Comparison of ENCODE assay signal across 1 cellular context in the genomic region with DNA sequence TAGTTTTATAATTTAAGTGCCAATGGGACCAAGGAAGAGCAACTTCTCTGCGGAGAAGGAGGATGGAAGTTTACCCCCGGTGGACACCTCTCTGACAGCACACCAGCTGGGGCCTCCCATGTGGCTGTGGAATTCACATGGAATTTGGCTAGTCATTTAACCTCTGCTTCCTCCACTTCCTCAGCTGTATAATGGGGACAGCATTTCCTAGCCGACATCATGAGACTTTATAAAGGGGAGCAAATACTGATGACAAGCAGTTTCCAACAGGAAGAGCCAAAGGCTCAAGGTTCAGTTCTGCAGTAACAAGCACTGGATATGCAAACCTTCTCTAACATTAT.
A peak's percentile ranks its signal among the peaks of the same experiment; 100 is the strongest.
TF ChIP-seq lines count a peak whose summit lies in the region.

No MANE protein-coding gene starts in this region.

TF ChIP-seq in HepG2, 621 proteins besides CTCF, POLR2A, EP300 and RAD21 (continued from another document and continues in another):
- TF ChIP-seq FOXK1 (CRISPR knock-in tag; IDR thresholded peaks at IDR 0.05; ENCODE audit: borderline replicate concordance, low read depth), result peak; percentile 15; the same call in 1 of the 2 replicates
- TF ChIP-seq ZNF605 (CRISPR knock-in tag; IDR thresholded peaks at IDR 0.05), result 0 out of 2 replicates have a peak, but pooled peaks have one; percentile 31
- TF ChIP-seq, protein P1, sequence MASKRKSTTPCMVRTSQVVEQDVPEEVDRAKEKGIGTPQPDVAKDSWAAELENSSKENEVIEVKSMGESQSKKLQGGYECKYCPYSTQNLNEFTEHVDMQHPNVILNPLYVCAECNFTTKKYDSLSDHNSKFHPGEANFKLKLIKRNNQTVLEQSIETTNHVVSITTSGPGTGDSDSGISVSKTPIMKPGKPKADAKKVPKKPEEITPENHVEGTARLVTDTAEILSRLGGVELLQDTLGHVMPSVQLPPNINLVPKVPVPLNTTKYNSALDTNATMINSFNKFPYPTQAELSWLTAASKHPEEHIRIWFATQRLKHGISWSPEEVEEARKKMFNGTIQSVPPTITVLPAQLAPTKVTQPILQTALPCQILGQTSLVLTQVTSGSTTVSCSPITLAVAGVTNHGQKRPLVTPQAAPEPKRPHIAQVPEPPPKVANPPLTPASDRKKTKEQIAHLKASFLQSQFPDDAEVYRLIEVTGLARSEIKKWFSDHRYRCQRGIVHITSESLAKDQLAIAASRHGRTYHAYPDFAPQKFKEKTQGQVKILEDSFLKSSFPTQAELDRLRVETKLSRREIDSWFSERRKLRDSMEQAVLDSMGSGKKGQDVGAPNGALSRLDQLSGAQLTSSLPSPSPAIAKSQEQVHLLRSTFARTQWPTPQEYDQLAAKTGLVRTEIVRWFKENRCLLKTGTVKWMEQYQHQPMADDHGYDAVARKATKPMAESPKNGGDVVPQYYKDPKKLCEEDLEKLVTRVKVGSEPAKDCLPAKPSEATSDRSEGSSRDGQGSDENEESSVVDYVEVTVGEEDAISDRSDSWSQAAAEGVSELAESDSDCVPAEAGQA (IDR thresholded peaks at IDR 0.05; ENCODE audit: low read depth), result no peak
- TF ChIP-seq, protein P1 (CRISPR knock-in tag; IDR thresholded peaks at IDR 0.05; ENCODE audit: borderline replicate concordance), result no peak
- TF ChIP-seq RBAK (CRISPR knock-in tag; IDR thresholded peaks at IDR 0.05), result no peak
- TF ChIP-seq CEBPB (IDR thresholded peaks at IDR 0.05; ENCODE audit: borderline replicate concordance, low read depth, low read length), result no peak
- TF ChIP-seq NR2C2 (CRISPR knock-in tag; IDR thresholded peaks at IDR 0.05; ENCODE audit: borderline replicate concordance), result no peak
- no peak for TF ChIP-seq FOSL1 (CRISPR knock-in tag; IDR thresholded peaks at IDR 0.05; ENCODE audit: borderline replicate concordance)
- TF ChIP-seq RORA (CRISPR knock-in tag; IDR thresholded peaks at IDR 0.05), result no peak
- TF ChIP-seq ZKSCAN1 (IDR thresholded peaks at IDR 0.05; ENCODE audit: low read length), result no peak
- TF ChIP-seq KDM1A (CRISPR knock-in tag; IDR thresholded peaks at IDR 0.05), result peak; percentile 98
- no peak for TF ChIP-seq ZFP36 (IDR thresholded peaks at IDR 0.05; ENCODE audit: borderline replicate concordance, low read depth, low read length, partially characterized antibody)
- TF ChIP-seq ZNF383 (CRISPR knock-in tag; IDR thresholded peaks at IDR 0.05; ENCODE audit: borderline replicate concordance), result 0 out of 2 replicates have a peak, but pooled peaks have one; percentile 3
- TF ChIP-seq ZNF274 (CRISPR knock-in tag; IDR thresholded peaks at IDR 0.05), result no peak
- no peak for TF ChIP-seq FOXJ3 (CRISPR knock-in tag; IDR thresholded peaks at IDR 0.05; ENCODE audit: borderline replicate concordance)
- peak; percentile 46 to 71; a peak in 3 of 4 replicates for TF ChIP-seq MAFK (conservative IDR thresholded peaks at IDR 0.05 in 1 of 2, IDR thresholded peaks at IDR 0.05 in 1 of 2; ENCODE audit: low read length in 2 of 2)
- TF ChIP-seq SAP130 (CRISPR knock-in tag; IDR thresholded peaks at IDR 0.05; ENCODE audit: low read depth), result peak; percentile 48
- peak; percentile 78 for TF ChIP-seq TEAD3 (CRISPR knock-in tag; optimal IDR thresholded peaks at IDR 0.05; ENCODE audit: borderline replicate concordance)
- no peak for TF ChIP-seq ZNF460 (CRISPR knock-in tag; IDR thresholded peaks at IDR 0.05; ENCODE audit: borderline replicate concordance)
- 0 out of 2 replicates have a peak, but pooled peaks have one; percentile 31 for TF ChIP-seq ZNF205 (CRISPR knock-in tag; IDR thresholded peaks at IDR 0.05)
- no peak for TF ChIP-seq ZNF296 (CRISPR knock-in tag; conservative IDR thresholded peaks at IDR 0.05)
- no peak for TF ChIP-seq FOXC1 (CRISPR knock-in tag; IDR thresholded peaks at IDR 0.05; ENCODE audit: borderline replicate concordance)
- no peak for TF ChIP-seq ZNF547 (CRISPR knock-in tag; IDR thresholded peaks at IDR 0.05)
- no peak for TF ChIP-seq ZNF646 (CRISPR knock-in tag; IDR thresholded peaks at IDR 0.05)
- peak; percentile 21; the same call in 1 of the 2 replicates for TF ChIP-seq ELF1 (CRISPR knock-in tag; IDR thresholded peaks at IDR 0.05)
- no peak for TF ChIP-seq ZNF7 (CRISPR knock-in tag; IDR thresholded peaks at IDR 0.05)
- no peak for TF ChIP-seq MAZ (IDR thresholded peaks at IDR 0.05; ENCODE audit: borderline replicate concordance, low read depth, low read length)
- TF ChIP-seq MAZ (CRISPR knock-in tag; IDR thresholded peaks at IDR 0.05; ENCODE audit: low read depth), result no peak
- no peak for TF ChIP-seq ZNF841 (CRISPR knock-in tag; IDR thresholded peaks at IDR 0.05; ENCODE audit: borderline replicate concordance)
- no peak for TF ChIP-seq TFE3 (CRISPR knock-in tag; IDR thresholded peaks at IDR 0.05)
- TF ChIP-seq ZNF572 (CRISPR knock-in tag; IDR thresholded peaks at IDR 0.05), result no peak
- TF ChIP-seq, protein P2, sequence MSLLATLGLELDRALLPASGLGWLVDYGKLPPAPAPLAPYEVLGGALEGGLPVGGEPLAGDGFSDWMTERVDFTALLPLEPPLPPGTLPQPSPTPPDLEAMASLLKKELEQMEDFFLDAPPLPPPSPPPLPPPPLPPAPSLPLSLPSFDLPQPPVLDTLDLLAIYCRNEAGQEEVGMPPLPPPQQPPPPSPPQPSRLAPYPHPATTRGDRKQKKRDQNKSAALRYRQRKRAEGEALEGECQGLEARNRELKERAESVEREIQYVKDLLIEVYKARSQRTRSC (CRISPR knock-in tag; IDR thresholded peaks at IDR 0.05; ENCODE audit: low read depth), result no peak
- TF ChIP-seq ESRRA (CRISPR knock-in tag; IDR thresholded peaks at IDR 0.05; ENCODE audit: low read depth), result no peak
- no peak for TF ChIP-seq NFE2L1 (CRISPR knock-in tag; IDR thresholded peaks at IDR 0.05; ENCODE audit: borderline replicate concordance)
- no peak for TF ChIP-seq ATM (IDR thresholded peaks at IDR 0.05; ENCODE audit: borderline replicate concordance)
- TF ChIP-seq SPEN (CRISPR knock-in tag; IDR thresholded peaks at IDR 0.05; ENCODE audit: low read depth), result no peak
- TF ChIP-seq HDAC1 (CRISPR knock-in tag; IDR thresholded peaks at IDR 0.05), result peak; percentile 34; the same call in 1 of the 2 replicates
- TF ChIP-seq ZBTB3 (CRISPR knock-in tag; IDR thresholded peaks at IDR 0.05; ENCODE audit: borderline replicate concordance, low read depth), result no peak
- no peak for TF ChIP-seq KAT2B (IDR thresholded peaks at IDR 0.05; ENCODE audit: borderline replicate concordance, low read depth, low read length)
- no peak for TF ChIP-seq ZFP41 (CRISPR knock-in tag; IDR thresholded peaks at IDR 0.05; ENCODE audit: borderline replicate concordance)
- TF ChIP-seq CEBPG (CRISPR knock-in tag; IDR thresholded peaks at IDR 0.05), result no peak
- TF ChIP-seq ZMYM3 (CRISPR knock-in tag; IDR thresholded peaks at IDR 0.05), result peak; percentile 99
- TF ChIP-seq, protein P3, sequence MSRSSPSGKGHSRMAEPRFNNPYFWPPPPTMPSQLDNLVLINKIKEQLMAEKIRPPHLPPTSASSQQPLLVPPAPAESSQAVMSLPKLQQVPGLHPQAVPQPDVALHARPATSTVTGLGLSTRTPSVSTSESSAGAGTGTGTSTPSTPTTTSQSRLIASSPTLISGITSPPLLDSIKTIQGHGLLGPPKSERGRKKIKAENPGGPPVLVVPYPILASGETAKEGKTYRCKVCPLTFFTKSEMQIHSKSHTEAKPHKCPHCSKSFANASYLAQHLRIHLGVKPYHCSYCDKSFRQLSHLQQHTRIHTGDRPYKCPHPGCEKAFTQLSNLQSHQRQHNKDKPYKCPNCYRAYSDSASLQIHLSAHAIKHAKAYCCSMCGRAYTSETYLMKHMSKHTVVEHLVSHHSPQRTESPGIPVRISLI (CRISPR knock-in tag; IDR thresholded peaks at IDR 0.05; ENCODE audit: borderline replicate concordance), result no peak; the same call in 1 of the 2 replicates
- TF ChIP-seq POLR2AphosphoS5 (IDR thresholded peaks at IDR 0.05; ENCODE audit: low read depth, low read length), result no peak
- TF ChIP-seq RBM39 (IDR thresholded peaks at IDR 0.05; ENCODE audit: low read depth, low read length, poor library complexity, severe bottlenecking), result no peak
- TF ChIP-seq ZNF670 (CRISPR knock-in tag; IDR thresholded peaks at IDR 0.05; ENCODE audit: borderline replicate concordance), result no peak
